9 cellular contexts compared by ENCODE assay signal in genomic region chr6:106702046-106702445, GRCh38.
DNase-seq lines count a peak whose midpoint lies in the region; ATAC-seq and TF ChIP-seq lines count a peak whose summit lies in the region.
"Had no signal": no experiment of that assay in that cellular context is flagged by ENCODE, and none has a peak within 500 bp of the region (broad histone marks: within the 10 kb centered on the region; RNA-seq: fewer than 3 reads in every experiment).

No MANE protein-coding gene starts in this region.

- TF ChIP-seq CTCF in stomach (IDR thresholded peaks at IDR 0.05) = no peak

- TF ChIP-seq POLR2A in stomach (IDR thresholded peaks at IDR 0.05) = no peak

- no peak overlapping the region for H3K4me3 ChIP-seq in stomach

- 21 to 39% (median 34%) methylated on average over 4 of the region's 4 CpGs for WGBS in stomach, 5 donors

- peak; percentile 37 for ATAC-seq in HG02943 (IDR thresholded peaks at IDR 0.05; ENCODE audit: low read depth, unreplicated experiment)
- ATAC-seq: activated T-cell treated with anti-CD3 and anti-CD28 coated beads, Interleukin-2, amount 50 U/mL, for 72 hours had no signal

- no peaks in the 10 kb centered on the region for H3K36me3 ChIP-seq in stomach

- peaks cover 0 to 21% (median 11%) of the 10 kb centered on the region in 4 donors for H3K4me1 ChIP-seq in stomach

- H3K27ac ChIP-seq in stomach = peak overlapping the region; percentile 71 to 85 (median 82)

- DNase-seq in NCI-H2171 treated with DMSO at 0.1 percent for 48 hours (lab: John Stamatoyannopoulos, UW) (peak; percentile 51), NCI-H2171 (lab: John Stamatoyannopoulos, UW) (no peak), NCI-H69 (lab: John Stamatoyannopoulos, UW) (peak; percentile 65), stomach (no peak), foreskin melanocyte (no peak), T-helper 2 cell (no peak), ureter (ENCODE audit: low spot score) (no peak)
- DNase-seq: activated T-cell treated with anti-CD3 and anti-CD28 coated beads, Interleukin-2, amount 50 U/mL, for 72 hours had no signal

- intact Hi-C loops in stomach (cut with DNase I; ENCODE audit: low total_unique reads) = no loop called here

- H3K9me3 ChIP-seq in stomach = peaks cover 0 to 11% (median 4%) of the 10 kb centered on the region in 4 donors

- no peaks in the 10 kb centered on the region for H3K27me3 ChIP-seq in stomach

- TF ChIP-seq EP300 in stomach (IDR thresholded peaks at IDR 0.05) = no peak

Comparison
In these comparisons a context has a peak if more than half of its experiments do, and no peak if none do; other contexts are left out.
1. DNase-seq: peak in NCI-H2171 treated with DMSO at 0.1 percent for 48 hours (single experiment) and NCI-H69 (single experiment); none in NCI-H2171 (single experiment), stomach (single experiment), foreskin melanocyte (single experiment), T-helper 2 cell (0 of 5) and ureter (single experiment).